ENCODE assay signal across 12 cellular contexts in genomic region chr20:41169791-41170351, GRCh38. TPM values are rescaled to one million over a fixed set of nuclear protein-coding genes. Genes with fewer than 3 reads are reported as not detected.
DNase-seq lines count a peak whose midpoint lies in the region; FAIRE-seq and TF ChIP-seq lines count a peak whose summit lies in the region.
"Had no signal": no experiment of that assay in that cellular context is flagged by ENCODE, and none has a peak within 500 bp of the region (broad histone marks: within the 10 kb centered on the region; RNA-seq: fewer than 3 reads in every experiment).

No MANE protein-coding gene starts in this region.

- H3K14ac ChIP-seq in trophoblast cell (ENCODE audit: low read length), result no peak overlapping the region

- H2BK5ac ChIP-seq in trophoblast cell (ENCODE audit: low read depth, low read length, poor library complexity), result no peak overlapping the region

- H3K36me3 ChIP-seq in astrocyte (ENCODE audit: insufficient read depth, low read length) (peaks cover 65% of the 10 kb centered on the region), trophoblast cell (ENCODE audit: control insufficient read depth in 1 of 2, insufficient read depth in 2 of 2, low read length in 2 of 2) (peaks cover 94 to 96% of the 10 kb centered on the region in 2 experiments)

- peak; percentile 62 for FAIRE-seq in astrocyte (lab: Jason Lieb, UNC)
- FAIRE-seq: D721Med had no signal

- no peaks in the 10 kb centered on the region for H3K9me3 Mint-ChIP-seq in astrocyte (ENCODE audit: unreplicated experiment)
- H3K9me3 Mint-ChIP-seq: IgD-negative memory B cell had no signal

- H3K9me3 ChIP-seq in astrocyte (ENCODE audit: insufficient read depth, low read depth, low read length) (no peaks in the 10 kb centered on the region), trophoblast cell (ENCODE audit: insufficient read depth, low read depth, low read length) (no peaks in the 10 kb centered on the region)

- H2AFZ ChIP-seq in astrocyte (ENCODE audit: low read depth, low read length), result no peak overlapping the region
- no peak overlapping the region for H2AFZ ChIP-seq in trophoblast cell (ENCODE audit: insufficient read depth, low read length, poor library complexity)

- H2AK5ac ChIP-seq in trophoblast cell (ENCODE audit: low read length), result no peak overlapping the region

- H4K91ac ChIP-seq in trophoblast cell (ENCODE audit: low read depth, low read length), result no peak overlapping the region

- no peak overlapping the region for H3K18ac ChIP-seq in trophoblast cell (ENCODE audit: low read length)

- no peak overlapping the region for H3K23ac ChIP-seq in trophoblast cell (ENCODE audit: low read length)

- H3K27me3 Mint-ChIP-seq in astrocyte (ENCODE audit: low read depth, unreplicated experiment), result no peaks in the 10 kb centered on the region
- H3K27me3 Mint-ChIP-seq: IgD-negative memory B cell had no signal

- peak; percentile 41 for DNase-seq in AG08396 (ENCODE audit: low spot score)
- DNase-seq in HFF-Myc (ENCODE audit: extremely low read depth, low read depth), result peak; percentile 30
- peak; percentile 67 for DNase-seq in astrocyte (ENCODE audit: low read depth)
- peak; percentile 69 for DNase-seq in iris pigment epithelial cell (ENCODE audit: low read depth)
- no peak for DNase-seq in pons (ENCODE audit: low spot score)
- no peak for DNase-seq in stimulated activated CD4-positive, alpha-beta T cell treated with anti-CD3 and anti-CD28 coated beads, Interleukin-12 subunit alpha, Interleukin-12 subunit beta, amount 100 ng/mL, for 4 hours
- DNase-seq in trophoblast cell, result no peak
- DNase-seq in NCI-H1436 (lab: John Stamatoyannopoulos, UW), result no peak
- DNase-seq: NCI-H526 treated with DMSO at 0.1 percent for 48 hours, occipital lobe had no signal

- no peak overlapping the region for H3K27ac Mint-ChIP-seq in astrocyte (ENCODE audit: unreplicated experiment)

- peak overlapping the region; percentile 20 for H3K9ac ChIP-seq in astrocyte (ENCODE audit: low read length)
- no peak overlapping the region for H3K9ac ChIP-seq in trophoblast cell (ENCODE audit: low read length)

- H3K27ac ChIP-seq in astrocyte (ENCODE audit: low read depth, low read length), result no peak overlapping the region
- H3K27ac ChIP-seq in trophoblast cell (ENCODE audit: low read depth, low read length), result no peak overlapping the region

- no peak overlapping the region for H4K12ac ChIP-seq in trophoblast cell (ENCODE audit: low read depth, low read length)

- H3K36me3 Mint-ChIP-seq in astrocyte (ENCODE audit: low read depth, unreplicated experiment), result peaks cover 55% of the 10 kb centered on the region

- no peak overlapping the region for H3K4me2 ChIP-seq in astrocyte (ENCODE audit: low read length)
- no peak overlapping the region for H3K4me2 ChIP-seq in trophoblast cell (ENCODE audit: low read length)

- no peak for TF ChIP-seq CTCF in HFF-Myc (IDR thresholded peaks at IDR 0.05; ENCODE audit: low read depth, low read length, missing control alignments)
- TF ChIP-seq CTCF in astrocyte (IDR thresholded peaks at IDR 0.05; ENCODE audit: insufficient read depth, low read depth, low read length), result no peak

- WGBS in trophoblast cell (ENCODE audit: extremely low coverage, insufficient coverage, insufficient read length), result no CpG with 5 or more reads among the region's 14 CpGs

- peaks cover 62% of the 10 kb centered on the region for H4K20me1 ChIP-seq in astrocyte (ENCODE audit: insufficient read depth, low read length)

- no peak overlapping the region for H2BK120ac ChIP-seq in trophoblast cell (ENCODE audit: insufficient read depth, low read length, poor library complexity)

- H3K4me3 ChIP-seq in HFF-Myc (replicated peaks; ENCODE audit: low read depth, low read length) (no peak overlapping the region), astrocyte (ENCODE audit: insufficient read depth, low read depth, low read length) (no peak overlapping the region), trophoblast cell (ENCODE audit: low read depth, low read length) (no peak overlapping the region)

- no peak overlapping the region for H2BK12ac ChIP-seq in trophoblast cell (ENCODE audit: low read length)

- peaks cover 8% of the 10 kb centered on the region for H3K4me1 Mint-ChIP-seq in astrocyte (ENCODE audit: low read depth, unreplicated experiment)

- H3K27me3 ChIP-seq in astrocyte (ENCODE audit: insufficient read depth, low read length) (no peaks in the 10 kb centered on the region), trophoblast cell (ENCODE audit: insufficient read depth, low read length) (no peaks in the 10 kb centered on the region)

- no peak overlapping the region for H4K8ac ChIP-seq in trophoblast cell (ENCODE audit: low read depth, low read length)

- no peaks in the 10 kb centered on the region for H3K79me1 ChIP-seq in trophoblast cell (ENCODE audit: low read length)

- H3K4ac ChIP-seq in trophoblast cell (ENCODE audit: low read depth, low read length), result no peak overlapping the region

- H3K4me3 Mint-ChIP-seq in astrocyte (ENCODE audit: unreplicated experiment), result no peak overlapping the region
- H3K4me3 Mint-ChIP-seq: IgD-negative memory B cell had no signal

- H3K79me2 ChIP-seq in astrocyte (ENCODE audit: insufficient read depth, low read length), result no peaks in the 10 kb centered on the region
- no peaks in the 10 kb centered on the region for H3K79me2 ChIP-seq in trophoblast cell (ENCODE audit: control insufficient read depth, insufficient read depth, low read length, poor library complexity)

- H3K4me1 ChIP-seq in astrocyte (ENCODE audit: insufficient read depth, low read length), result peaks cover 11% of the 10 kb centered on the region
- H3K4me1 ChIP-seq in trophoblast cell (ENCODE audit: control insufficient read depth in 1 of 2, insufficient read depth in 2 of 2, low read length in 2 of 2), result no peaks in the 10 kb centered on the region

RNA-seq across cellular contexts. Expression of gene PLCG1, which starts 32.5 kb away (rescaled TPM):
- total RNA-seq in astrocyte, result 99.6 and 129 TPM in 2 replicates
- 55.4 and 60.6 TPM in 2 replicates for polyA plus RNA-seq in trophoblast cell (2013)

Comparison
In these comparisons a context has a peak if more than half of its experiments do, and no peak if none do; other contexts are left out.
1. DNase-seq: peak in AG08396 (single experiment), HFF-Myc (single experiment), astrocyte (single experiment) and iris pigment epithelial cell (single experiment); none in pons (single experiment), stimulated activated CD4-positive, alpha-beta T cell treated with anti-CD3 and anti-CD28 coated beads, Interleukin-12 subunit alpha, Interleukin-12 subunit beta, amount 100 ng/mL, for 4 hours (single experiment), trophoblast cell (0 of 2) and NCI-H1436 (single experiment).